In the genomic region with DNA sequence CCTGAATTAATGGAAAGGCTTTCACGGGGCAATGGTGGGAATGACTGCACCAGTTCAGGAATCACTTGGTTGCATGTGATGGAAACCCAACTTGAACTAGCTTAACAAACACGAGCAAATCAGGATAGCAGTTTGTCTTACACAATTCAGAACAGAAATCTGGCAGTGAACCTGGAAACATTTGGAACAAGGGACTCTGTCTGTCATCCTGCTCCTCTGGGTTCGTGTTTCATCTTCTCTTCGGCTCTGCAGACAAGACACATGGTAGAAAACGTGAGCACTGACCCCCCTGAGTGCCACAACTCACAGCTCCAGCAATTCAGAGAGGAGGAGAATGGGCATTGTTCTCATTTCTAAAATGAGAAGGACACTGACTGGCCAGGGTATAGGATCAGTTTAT, we compare ENCODE assay signal across 1 cellular context.
TF ChIP-seq lines count a peak whose summit lies in the region.

No MANE protein-coding gene starts in this region.

TF ChIP-seq in GM23338, 12 proteins besides CTCF, POLR2A, EP300 and RAD21 (continued from another document):
- TF ChIP-seq STAT1 (IDR thresholded peaks at IDR 0.05; ENCODE audit: unreplicated experiment): no peak
